ENCODE assay signal across 8 cellular contexts in genomic region chr10:93386496-93387369, GRCh38.
DNase-seq lines count a peak whose midpoint lies in the region; ATAC-seq and TF ChIP-seq lines count a peak whose summit lies in the region.

No MANE protein-coding gene starts in this region.

- TF ChIP-seq POLR2A in suprapubic skin (IDR thresholded peaks at IDR 0.05), result no peak

- H3K4me3 Mint-ChIP-seq in activated T-cell treated with anti-CD3 and anti-CD28 coated beads, Interleukin-2, amount 50 U/mL, for 24 hours, result no peak overlapping the region
- H3K4me3 Mint-ChIP-seq in activated T-helper 17 cell treated with anti-CD3 and anti-CD28 coated beads, Interleukin-2, amount 50 U/mL, for 72 hours, result peak overlapping the region; percentile 67
- H3K4me3 Mint-ChIP-seq in immature natural killer cell, result peak overlapping the region; percentile 56 to 86 (median 73)

- H3K4me1 ChIP-seq in suprapubic skin, result peaks cover 21% of the 10 kb centered on the region

- DNase-seq in activated T-cell treated with anti-CD3 and anti-CD28 coated beads, Interleukin-2, amount 50 U/mL, for 24 hours, result no peak
- no peak for DNase-seq in activated T-cell treated with anti-CD3 and anti-CD28 coated beads for 4 hours
- peak; percentile 49 to 61 (median 53) for DNase-seq in immature natural killer cell
- DNase-seq in suprapubic skin (ENCODE audit: low spot score in 2 of 2), result peak in 1 of 2 donors; percentile 65
- no peak for DNase-seq in retina
- DNase-seq in NCI-H524 treated with DMSO at 0.1 percent for 48 hours (lab: John Stamatoyannopoulos, UW), result no peak
- no peak for DNase-seq in NCI-H1694 treated with DMSO at 0.1 percent for 48 hours (lab: John Stamatoyannopoulos, UW)

- 66% methylated on average over 15 of the region's 15 CpGs for WGBS in suprapubic skin

- H3K9me3 Mint-ChIP-seq in activated T-cell treated with anti-CD3 and anti-CD28 coated beads, Interleukin-2, amount 50 U/mL, for 24 hours, result no peaks in the 10 kb centered on the region
- no peaks in the 10 kb centered on the region for H3K9me3 Mint-ChIP-seq in activated T-helper 17 cell treated with anti-CD3 and anti-CD28 coated beads, Interleukin-2, amount 50 U/mL, for 72 hours
- H3K9me3 Mint-ChIP-seq in immature natural killer cell, result no peaks in the 10 kb centered on the region

- peaks cover 52% of the 10 kb centered on the region for H3K36me3 ChIP-seq in suprapubic skin

- H3K9me3 ChIP-seq in suprapubic skin, result no peaks in the 10 kb centered on the region

- H3K36me3 Mint-ChIP-seq in activated T-cell treated with anti-CD3 and anti-CD28 coated beads, Interleukin-2, amount 50 U/mL, for 24 hours (ENCODE audit: low read depth), result peaks cover 48% of the 10 kb centered on the region
- H3K36me3 Mint-ChIP-seq in activated T-helper 17 cell treated with anti-CD3 and anti-CD28 coated beads, Interleukin-2, amount 50 U/mL, for 72 hours (ENCODE audit: low read depth), result peaks cover 32% of the 10 kb centered on the region
- H3K36me3 Mint-ChIP-seq in immature natural killer cell, result no peaks in the 10 kb centered on the region

- H3K4me1 Mint-ChIP-seq in activated T-cell treated with anti-CD3 and anti-CD28 coated beads, Interleukin-2, amount 50 U/mL, for 24 hours (ENCODE audit: low read depth), result peaks cover 31% of the 10 kb centered on the region
- peaks cover 19% of the 10 kb centered on the region for H3K4me1 Mint-ChIP-seq in activated T-helper 17 cell treated with anti-CD3 and anti-CD28 coated beads, Interleukin-2, amount 50 U/mL, for 72 hours
- peaks cover 20 to 23% of the 10 kb centered on the region in 2 donors for H3K4me1 Mint-ChIP-seq in immature natural killer cell

- peak overlapping the region; percentile 64 for H3K27ac ChIP-seq in suprapubic skin

- peak overlapping the region; percentile 73 for H3K27ac Mint-ChIP-seq in activated T-cell treated with anti-CD3 and anti-CD28 coated beads, Interleukin-2, amount 50 U/mL, for 24 hours
- peak overlapping the region; percentile 89 for H3K27ac Mint-ChIP-seq in activated T-helper 17 cell treated with anti-CD3 and anti-CD28 coated beads, Interleukin-2, amount 50 U/mL, for 72 hours
- peak overlapping the region; percentile 84 to 93 (median 91) for H3K27ac Mint-ChIP-seq in immature natural killer cell

- H3K4me3 ChIP-seq in suprapubic skin, result no peak overlapping the region

- H3K27me3 ChIP-seq in suprapubic skin, result no peaks in the 10 kb centered on the region

- ATAC-seq in activated T-helper 17 cell treated with anti-CD3 and anti-CD28 coated beads, Interleukin-2, amount 50 U/mL, for 72 hours (replicated peaks), result peak; percentile 64

- H3K27me3 Mint-ChIP-seq in activated T-cell treated with anti-CD3 and anti-CD28 coated beads, Interleukin-2, amount 50 U/mL, for 24 hours, result no peaks in the 10 kb centered on the region
- no peaks in the 10 kb centered on the region for H3K27me3 Mint-ChIP-seq in activated T-helper 17 cell treated with anti-CD3 and anti-CD28 coated beads, Interleukin-2, amount 50 U/mL, for 72 hours
- H3K27me3 Mint-ChIP-seq in immature natural killer cell (ENCODE audit: low read depth in 3 of 3), result peaks cover 2 to 4% (median 4%) of the 10 kb centered on the region in 3 donors

- no peak for TF ChIP-seq EP300 in suprapubic skin (IDR thresholded peaks at IDR 0.05)

- peak in 1 of 2 donors; percentile 22 for TF ChIP-seq CTCF in suprapubic skin (IDR thresholded peaks at IDR 0.05)

Comparison
In these comparisons a context has a peak if more than half of its experiments do, and no peak if none do; other contexts are left out.
1. DNase-seq: peak in immature natural killer cell (3 of 3); none in activated T-cell treated with anti-CD3 and anti-CD28 coated beads, Interleukin-2, amount 50 U/mL, for 24 hours (single experiment), activated T-cell treated with anti-CD3 and anti-CD28 coated beads for 4 hours (single experiment), retina (single experiment), NCI-H524 treated with DMSO at 0.1 percent for 48 hours (single experiment) and NCI-H1694 treated with DMSO at 0.1 percent for 48 hours (single experiment).
2. Peak in every context shown above with its lines, with median percentiles within 50 percentile points of each other: H3K27ac Mint-ChIP-seq.